ENCODE assay signal across 17 cellular contexts in the genomic region with DNA sequence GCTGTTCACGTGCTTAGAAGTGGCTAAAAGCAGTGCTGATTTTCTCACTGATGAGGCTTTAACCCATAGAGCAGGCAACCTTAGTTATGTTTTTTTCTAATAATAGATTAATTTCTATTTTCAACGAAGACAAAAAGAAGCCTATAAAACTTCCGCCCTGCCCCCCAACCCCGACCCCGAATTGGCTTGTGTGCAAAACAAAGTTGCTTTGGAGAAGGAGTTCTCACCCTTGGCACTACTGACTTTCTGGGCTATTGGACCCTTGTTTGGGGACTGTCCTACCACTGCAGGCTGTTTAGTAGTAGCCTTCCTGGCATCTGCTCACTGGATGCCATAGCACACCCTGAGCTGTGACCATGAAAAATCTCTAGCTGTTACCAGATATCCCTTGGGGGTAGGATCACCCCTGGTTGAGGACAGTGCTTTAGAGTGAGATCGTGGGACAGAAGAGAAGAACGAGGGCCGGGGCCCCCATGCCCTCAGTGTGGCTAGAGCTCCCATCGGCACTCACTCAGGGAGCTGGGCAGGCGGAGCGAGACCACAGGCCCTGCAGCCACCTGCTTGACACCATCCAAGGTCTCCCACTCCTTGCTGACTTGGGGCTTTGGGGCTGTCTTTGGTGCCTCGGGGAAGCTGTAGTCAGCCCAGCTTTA. TPM values are rescaled to one million over a fixed set of nuclear protein-coding genes. Genes with fewer than 3 reads are reported as not detected.
DNase-seq lines count a peak whose midpoint lies in the region; ATAC-seq and TF ChIP-seq lines count a peak whose summit lies in the region.
"Had no signal": no experiment of that assay in that cellular context is flagged by ENCODE, and none has a peak within 500 bp of the region (broad histone marks: within the 10 kb centered on the region; RNA-seq: fewer than 3 reads in every experiment).

No MANE protein-coding gene starts in this region.

- no peaks in the 10 kb centered on the region for H3K27me3 ChIP-seq in PC-9 (ENCODE audit: insufficient read depth, low read depth)
- H3K27me3 ChIP-seq in neuronal stem cell (ENCODE audit: control insufficient read depth in 3 of 3, insufficient read depth in 3 of 3, low read depth in 1 of 3, low read length in 3 of 3): no peaks in the 10 kb centered on the region
- H3K27me3 ChIP-seq in PC-3 (ENCODE audit: low read length): no peaks in the 10 kb centered on the region
- peaks cover 0 to 38% (median 6%) of the 10 kb centered on the region in 7 donors for H3K27me3 ChIP-seq in heart right ventricle

- H3K9me3 ChIP-seq in PC-9 (ENCODE audit: insufficient read depth, low read depth) (no peaks in the 10 kb centered on the region), neuronal stem cell (replicated peaks in 1 of 2; ENCODE audit: control insufficient read depth in 2 of 2, insufficient read depth in 1 of 2, low read depth in 1 of 2, low read length in 2 of 2) (peaks cover 0 to 2% of the 10 kb centered on the region in 2 donors), PC-3 (ENCODE audit: low read length) (no peaks in the 10 kb centered on the region), heart right ventricle (no peaks in the 10 kb centered on the region)
- H3K9me3 ChIP-seq: A549, BE2C, Caco-2, HAP-1 had no signal

- H2BK12ac ChIP-seq in neuronal stem cell (ENCODE audit: low read length): no peak overlapping the region

- intact Hi-C loops in PC-9 (cut with micrococcal nuclease; ENCODE audit: unreplicated experiment) (loop anchor here (2.0 to 5.0 kb wide), 2 partner anchors 31 to 118 kb away; a partner anchor contains a TSS), PC-3 (cut with micrococcal nuclease) (no loop called here), heart right ventricle (cut with DNase I) (loop anchor here in 3 of 10 donors (10.0 kb wide), 2 partner anchors 325 to 355 kb away; no protein-coding TSS in a partner anchor)
- intact Hi-C loops in dendritic cell treated with granulocyte-macrophage colony-stimulating factor and Interleukin-4, amounts not matched to agents 40 ng/mL and 50 ng/mL, for 4 days (cut with micrococcal nuclease): loop anchor here (10.0 kb wide), 1 partner anchor 515 kb away; a partner anchor contains a TSS

- H3K4me3 Mint-ChIP-seq in dendritic cell treated with granulocyte-macrophage colony-stimulating factor and Interleukin-4, amounts not matched to agents 40 ng/mL and 50 ng/mL, for 4 days: no peak overlapping the region
- H3K4me3 Mint-ChIP-seq: CD8-positive, alpha-beta memory T cell; IgD-negative memory B cell had no signal

- H3K14ac ChIP-seq in neuronal stem cell (ENCODE audit: low read length): no peak overlapping the region

- CTCF ChIA-PET in PC-9 (lab: Charles Lee) (interaction anchor here (0.6 kb wide), 1 partner anchor 406 kb away, joined by 4 read pairs; a partner anchor contains a TSS), PC-3 (lab: Charles Lee) (no interaction called here)

- H3K23ac ChIP-seq in neuronal stem cell (ENCODE audit: low read depth, low read length, poor library complexity): peak overlapping the region; percentile 46

- H3K4me2 ChIP-seq in PC-9 (no peak overlapping the region), neuronal stem cell (ENCODE audit: insufficient read depth, low read length, poor library complexity, severe bottlenecking) (no peak overlapping the region), PC-3 (ENCODE audit: low read length) (no peak overlapping the region)
- H3K4me2 ChIP-seq: A549 had no signal

- H3F3A ChIP-seq in PC-9 (ENCODE audit: insufficient read depth, low read depth) (peaks cover 29% of the 10 kb centered on the region; the same call in 1 of the 2 replicates), PC-3 (ENCODE audit: low read length, unreplicated experiment) (no peaks in the 10 kb centered on the region)

- H3K27ac Mint-ChIP-seq in dendritic cell treated with granulocyte-macrophage colony-stimulating factor and Interleukin-4, amounts not matched to agents 40 ng/mL and 50 ng/mL, for 4 days: peak overlapping the region; percentile 22
- H3K27ac Mint-ChIP-seq: IgD-negative memory B cell had no signal

- no peaks in the 10 kb centered on the region for H3K36me3 ChIP-seq in PC-9 (ENCODE audit: low read depth)
- no peaks in the 10 kb centered on the region for H3K36me3 ChIP-seq in neuronal stem cell (replicated peaks in 1 of 2; ENCODE audit: control insufficient read depth in 2 of 2, insufficient read depth in 2 of 2, low read length in 2 of 2)
- H3K36me3 ChIP-seq in PC-3 (ENCODE audit: low read depth, low read length): no peaks in the 10 kb centered on the region
- no peaks in the 10 kb centered on the region for H3K36me3 ChIP-seq in heart right ventricle
- H3K36me3 ChIP-seq: BE2C, HAP-1 had no signal

- H3K9me2 ChIP-seq in PC-9 (ENCODE audit: insufficient read depth) (no peaks in the 10 kb centered on the region), PC-3 (replicated peaks; ENCODE audit: low read length) (no peaks in the 10 kb centered on the region)

- no peak overlapping the region for H2BK15ac ChIP-seq in neuronal stem cell (ENCODE audit: low read length)

- H4K20me1 ChIP-seq in PC-9 (ENCODE audit: insufficient read depth) (no peaks in the 10 kb centered on the region), PC-3 (ENCODE audit: low read length) (no peaks in the 10 kb centered on the region)

- H3K4ac ChIP-seq in neuronal stem cell (ENCODE audit: low read length): no peak overlapping the region

- no peak for TF ChIP-seq CTCF in PC-9 (conservative IDR thresholded peaks at IDR 0.05)
- TF ChIP-seq CTCF in PC-3 (conservative IDR thresholded peaks at IDR 0.05; ENCODE audit: low read depth, low read length): no peak
- no peak for TF ChIP-seq CTCF in heart right ventricle (IDR thresholded peaks at IDR 0.05)

- no peaks in the 10 kb centered on the region for H3K27me3 Mint-ChIP-seq in dendritic cell treated with granulocyte-macrophage colony-stimulating factor and Interleukin-4, amounts not matched to agents 40 ng/mL and 50 ng/mL, for 4 days
- H3K27me3 Mint-ChIP-seq: IgD-negative memory B cell had no signal

- DNase-seq in PC-9: no peak
- no peak for DNase-seq in neuronal stem cell (ENCODE audit: low spot score)
- DNase-seq in PC-3: no peak
- DNase-seq in stimulated activated CD8-positive, alpha-beta memory T cell treated with anti-CD3 and anti-CD28 coated beads, Interleukin-4, amount 100 ng/mL, for 48 hours: no peak
- no peak for DNase-seq in SW 1271 (lab: John Stamatoyannopoulos, UW)
- DNase-seq in heart right ventricle: no peak
- DNase-seq: BE2C; CD8-positive, alpha-beta memory T cell; DMS53; GOT3 had no signal

- peaks cover 51% of the 10 kb centered on the region for H3K4me1 Mint-ChIP-seq in dendritic cell treated with granulocyte-macrophage colony-stimulating factor and Interleukin-4, amounts not matched to agents 40 ng/mL and 50 ng/mL, for 4 days (ENCODE audit: low read depth)
- H3K4me1 Mint-ChIP-seq: CD8-positive, alpha-beta memory T cell had no signal

- no peaks in the 10 kb centered on the region for H3K9me3 Mint-ChIP-seq in dendritic cell treated with granulocyte-macrophage colony-stimulating factor and Interleukin-4, amounts not matched to agents 40 ng/mL and 50 ng/mL, for 4 days
- H3K9me3 Mint-ChIP-seq: CD8-positive, alpha-beta memory T cell; IgD-negative memory B cell had no signal

- no peak overlapping the region for H2BK120ac ChIP-seq in neuronal stem cell (ENCODE audit: low read depth, low read length)

- H3K4me1 ChIP-seq in PC-9 (replicated peaks; ENCODE audit: insufficient read depth): peaks cover 82% of the 10 kb centered on the region
- peaks cover 5 to 12% of the 10 kb centered on the region in 2 donors for H3K4me1 ChIP-seq in neuronal stem cell (ENCODE audit: control insufficient read depth in 2 of 2, insufficient read depth in 1 of 2, low read depth in 1 of 2, low read length in 2 of 2)
- peaks cover 29% of the 10 kb centered on the region for H3K4me1 ChIP-seq in PC-3 (ENCODE audit: insufficient read depth, low read length)
- peaks cover 0 to 7% (median 0%) of the 10 kb centered on the region in 9 donors for H3K4me1 ChIP-seq in heart right ventricle
- H3K4me1 ChIP-seq: A549, BE2C, HAP-1 had no signal

- peak overlapping the region; percentile 25 for H3K18ac ChIP-seq in neuronal stem cell (ENCODE audit: low read length)

- POLR2A ChIA-PET in PC-9 (lab: Charles Lee; ENCODE audit: unreplicated experiment) (interaction anchor here (0.6 kb wide), 2 partner anchors 15 to 813 kb away, joined by 3 read pairs; no protein-coding TSS in a partner anchor), PC-3 (lab: Charles Lee; ENCODE audit: unreplicated experiment) (no interaction called here)

- H3K4me3 ChIP-seq in PC-9 (no peak overlapping the region), neuronal stem cell (ENCODE audit: low read length in 2 of 2) (no peak overlapping the region), PC-3 (ENCODE audit: low read length) (no peak overlapping the region), heart right ventricle (no peak overlapping the region)
- H3K4me3 ChIP-seq: A549, GM12878, HAP-1 had no signal

- H3K36me3 Mint-ChIP-seq in dendritic cell treated with granulocyte-macrophage colony-stimulating factor and Interleukin-4, amounts not matched to agents 40 ng/mL and 50 ng/mL, for 4 days (ENCODE audit: low read depth): peaks cover 100% of the 10 kb centered on the region

- H3K79me2 ChIP-seq in PC-9 (ENCODE audit: low read depth) (no peaks in the 10 kb centered on the region), PC-3 (ENCODE audit: low read length) (no peaks in the 10 kb centered on the region)

- ATAC-seq in PC-3 (no peak), heart right ventricle (no peak)
- ATAC-seq: A549, GM12878 had no signal

- WGBS in neuronal stem cell (ENCODE audit: extremely low coverage in 2 of 2, insufficient read length in 2 of 2, insufficient replicate concordance in 1 of 2), 2 donors: no CpG with 5 or more reads among the region's 12 CpGs
- 83 to 89% methylated on average over 12 of the region's 12 CpGs for WGBS in heart right ventricle, 2 donors

- no peak overlapping the region for H4K8ac ChIP-seq in neuronal stem cell (ENCODE audit: low read depth, low read length)

- peak overlapping the region; percentile 80 for H3K27ac ChIP-seq in PC-9
- no peak overlapping the region for H3K27ac ChIP-seq in neuronal stem cell (replicated peaks; ENCODE audit: low read length)
- no peak overlapping the region for H3K27ac ChIP-seq in PC-3 (ENCODE audit: low read length)
- H3K27ac ChIP-seq in heart right ventricle: no peak overlapping the region
- H3K27ac ChIP-seq: A549, C4-2B had no signal

- H3K79me1 ChIP-seq in neuronal stem cell (ENCODE audit: low read depth, low read length): no peaks in the 10 kb centered on the region

- H2AK5ac ChIP-seq in neuronal stem cell (ENCODE audit: low read depth, low read length): no peak overlapping the region

- H4K91ac ChIP-seq in neuronal stem cell (ENCODE audit: low read depth, low read length, poor library complexity): no peak overlapping the region

- H2AFZ ChIP-seq in PC-9 (no peak overlapping the region), neuronal stem cell (ENCODE audit: low read length) (no peak overlapping the region), PC-3 (ENCODE audit: low read length) (no peak overlapping the region)

- BruUV-seq in PC-9 (replicated peaks; lab: Mats Ljungman, UMichigan) (TSS peak; percentile 5), PC-3 (replicated peaks; lab: Mats Ljungman, UMichigan) (no TSS peak)

- H3K9ac ChIP-seq in neuronal stem cell (ENCODE audit: low read depth, low read length, poor library complexity): no peak overlapping the region
- no peak overlapping the region for H3K9ac ChIP-seq in PC-3 (ENCODE audit: low read length)

- no peak overlapping the region for H2BK5ac ChIP-seq in neuronal stem cell (ENCODE audit: low read length)

RNA-seq across cellular contexts. Expression of a gene that starts 16.9 kb away (rescaled TPM):
- total RNA-seq in PC-9 (2021) (14.6 and 24.0 TPM in 2 replicates), PC-3 (2014; rRNA removed) (9.0 and 10.2 TPM in 2 replicates), heart right ventricle (10 to 100 TPM in 1 of 10 donors, 1 to 10 TPM in 7, under 1 TPM in 2; 0.74 to 10.5 (median 1.7) TPM)
- polyA plus RNA-seq in neuronal stem cell (2013, experiment 1 of 2): 0.66 TPM
- polyA plus RNA-seq in neuronal stem cell (2013, experiment 2 of 2): 0.64 TPM
- polyA plus RNA-seq in heart right ventricle: under 1 TPM; 0.74 to 0.88 TPM

RNA-seq across cellular contexts. Expression of a gene that starts 31.4 kb away (rescaled TPM):
- total RNA-seq in PC-9 (2021) (16.4 and 20.5 TPM in 2 replicates), PC-3 (2014; rRNA removed) (33.6 and 37.0 TPM in 2 replicates), heart right ventricle (1 to 10 TPM; 4.5 to 7.8 (median 6.7) TPM)
- 25.3 TPM for polyA plus RNA-seq in neuronal stem cell (2013, experiment 1 of 2)
- polyA plus RNA-seq in neuronal stem cell (2013, experiment 2 of 2): 23.3 TPM
- polyA plus RNA-seq in heart right ventricle: 10 to 100 TPM in 1 of 2 donors, 1 to 10 TPM in 1; 7.6 to 17.1 TPM
